In the genomic region with DNA sequence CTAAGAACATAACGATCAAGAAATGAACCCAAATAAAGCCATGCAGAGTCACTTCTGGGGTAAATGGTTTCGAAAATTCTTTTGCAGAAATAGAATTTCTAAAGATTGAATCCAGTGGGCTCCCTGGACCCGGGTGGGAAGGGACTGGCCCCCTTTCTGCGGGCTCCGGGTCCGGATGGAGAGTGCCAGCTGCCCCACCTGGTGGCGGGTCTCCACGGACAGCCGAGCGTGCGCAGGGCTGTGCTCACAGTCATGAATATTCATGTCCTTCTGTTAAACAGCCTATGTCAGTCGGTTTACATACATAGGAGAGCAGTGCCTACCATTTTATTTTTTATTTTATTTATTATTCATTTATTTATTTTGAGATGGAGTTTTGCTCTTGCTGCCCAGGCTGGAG, we compare ENCODE assay signal across 1 cellular context.
TF ChIP-seq lines count a peak whose summit lies in the region.

No MANE protein-coding gene starts in this region.

TF ChIP-seq in IMR-90, 13 proteins besides CTCF, POLR2A, EP300 and RAD21:
- TF ChIP-seq CHD1 (IDR thresholded peaks at IDR 0.05; ENCODE audit: low read depth, low read length) (no peak), SMC3 (IDR thresholded peaks at IDR 0.05; ENCODE audit: low read depth, low read length) (peak; percentile 26; the same call in 1 of the 2 replicates)
